Comparison of ENCODE assay signal across 8 cellular contexts in genomic region chr22:41526802-41527799, GRCh38. TPM values are rescaled to one million over a fixed set of nuclear protein-coding genes. Genes with fewer than 3 reads are reported as not detected.
A peak's percentile ranks its signal among the peaks of the same experiment; 100 is the strongest.
DNase-seq lines count a peak whose midpoint lies in the region; ATAC-seq and TF ChIP-seq lines count a peak whose summit lies in the region.

No MANE protein-coding gene starts in this region.

- no peaks in the 10 kb centered on the region for H3K27me3 ChIP-seq in sigmoid colon

- intact Hi-C loops in sigmoid colon (cut with DNase I), result loop anchor here (10.0 kb wide), 1 partner anchor 242 kb away; the partner anchor contains the start of gene RANGAP1

- ATAC-seq in HG02798 (IDR thresholded peaks at IDR 0.05; ENCODE audit: poor library complexity, unreplicated experiment), result no peak
- ATAC-seq in GM21529 (IDR thresholded peaks at IDR 0.05; ENCODE audit: unreplicated experiment), result no peak

- TF ChIP-seq CTCF in GM13977 (IDR thresholded peaks at IDR 0.05; ENCODE audit: extremely low read depth, insufficient read depth, missing control alignments) (peak; percentile 88), sigmoid colon (IDR thresholded peaks at IDR 0.05) (peak; percentile 47 to 88 (median 78))

- no peak overlapping the region for H3K4me3 ChIP-seq in sigmoid colon

- H3K9me3 ChIP-seq in sigmoid colon, result no peaks in the 10 kb centered on the region

- H3K27ac ChIP-seq in sigmoid colon, result peak overlapping the region; percentile 82 to 91 (median 88)

- WGBS in sigmoid colon, 2 donors, result 71 to 81% methylated on average over 32 of the region's 32 CpGs

- H3K36me3 ChIP-seq in sigmoid colon, result peaks cover 28 to 72% (median 52%) of the 10 kb centered on the region in 4 donors

- in situ Hi-C loops in GM13977 (cut with MboI; ENCODE audit: low pct_unique_long_range_greater_than_20kb, low sequenced_read_pairs, unreplicated experiment), result no loop called here

- peaks cover 0 to 45% (median 40%) of the 10 kb centered on the region in 4 donors for H3K4me1 ChIP-seq in sigmoid colon

- peak; percentile 77 for DNase-seq in GM13977 (ENCODE audit: low spot score)
- peak; percentile 16 for DNase-seq in RPMI7951 (ENCODE audit: low read depth)
- peak; percentile 89 for DNase-seq in activated effector memory CD4-positive, alpha-beta T cell treated with anti-CD3 and anti-CD28 coated beads, Interleukin-2, amount 50 U/mL, for 16 hours
- DNase-seq in glomerular visceral epithelial cell (ENCODE audit: extremely low spot score), result peak; percentile 35
- peak; percentile 84 for DNase-seq in sigmoid colon
- no peak for DNase-seq in mucosa of gallbladder (ENCODE audit: low spot score)

- no peak for TF ChIP-seq POLR2A in sigmoid colon (IDR thresholded peaks at IDR 0.05)

- TF ChIP-seq EP300 in sigmoid colon (IDR thresholded peaks at IDR 0.05), result no peak

RNA-seq across cellular contexts. Expression of gene POLR3H, which starts 17.2 kb away (rescaled TPM):
- 11.5 and 14.0 TPM in 2 replicates for total RNA-seq in RPMI7951 (2014; rRNA removed; shearing (Covaris generic))
- 10 to 100 TPM; 10.3 to 14.4 (median 12.2) TPM for total RNA-seq in sigmoid colon
- 10 to 100 TPM in 1 of 3 donors, 1 to 10 TPM in 2; 4.6 to 19.7 (median 7.2) TPM for polyA plus RNA-seq in sigmoid colon
- 26.0 TPM for total RNA-seq in mucosa of gallbladder

RNA-seq across cellular contexts. Expression of gene CSDC2, which starts 33.7 kb away (rescaled TPM):
- total RNA-seq in RPMI7951 (2014; rRNA removed; shearing (Covaris generic)), result not detected in 2 replicates
- 10 to 100 TPM in 2 of 4 donors, 1 to 10 TPM in 2; 6.4 to 19.9 (median 10.6) TPM for total RNA-seq in sigmoid colon
- polyA plus RNA-seq in sigmoid colon, result 1 to 10 TPM in 1 of 3 donors, under 1 TPM in 2; 0.46 to 1.2 (median 0.60) TPM
- total RNA-seq in mucosa of gallbladder, result 3.7 TPM

RNA-seq across cellular contexts. Expression of gene ACO2, which starts 58.2 kb away (rescaled TPM):
- total RNA-seq in RPMI7951 (2014; rRNA removed; shearing (Covaris generic)), result 38.5 and 43.7 TPM in 2 replicates
- total RNA-seq in sigmoid colon (10 to 100 TPM; 67.3 to 90.3 (median 83.0) TPM), mucosa of gallbladder (172 TPM)
- 100 to 1,000 TPM; 106 to 157 (median 127) TPM for polyA plus RNA-seq in sigmoid colon

RNA-seq across cellular contexts. Expression of gene PHF5A, which starts 58.6 kb away (rescaled TPM):
- 55.6 and 59.7 TPM in 2 replicates for total RNA-seq in RPMI7951 (2014; rRNA removed; shearing (Covaris generic))
- total RNA-seq in sigmoid colon, result 10 to 100 TPM; 31.9 to 54.2 (median 44.4) TPM
- polyA plus RNA-seq in sigmoid colon, result 10 to 100 TPM; 49.2 to 59.6 (median 59.6) TPM
- 29.1 TPM for total RNA-seq in mucosa of gallbladder
